In genomic region chr1:18140411-18140810, GRCh38 we compare ENCODE assay signal across 26 cellular contexts. TPM values are rescaled to one million over a fixed set of nuclear protein-coding genes. Genes with fewer than 3 reads are reported as not detected.
"Had no signal": no experiment of that assay in that cellular context is flagged by ENCODE, and none has a peak within 500 bp of the region (broad histone marks: within the 10 kb centered on the region; RNA-seq: fewer than 3 reads in every experiment).

No MANE protein-coding gene starts in this region.

- H3K4me1 Mint-ChIP-seq: IgD-negative memory B cell had no signal

- H3K4me2 ChIP-seq: SK-N-SH had no signal

- H3K9me2 ChIP-seq: SK-N-SH had no signal

- H3K9me3 ChIP-seq: SK-N-SH had no signal

- H3K36me3 Mint-ChIP-seq: IgD-negative memory B cell had no signal

- DNase-seq: KBM-7; MV-4-11; NCI-H1048; NCI-H1105; NCI-H1417; NCI-H146; NCI-H1694 treated with DMSO at 0.1 percent for 48 hours; NCI-H1930; NCI-H2081; NCI-H2107; NCI-H2227 treated with DMSO at 0.1 percent for 48 hours; NCI-H524 treated with DMSO at 0.1 percent for 48 hours; NCI-H69; NCI-H774; NK-92 treated with Interleukin-12 subunit alpha and Interleukin-12 subunit beta, amount 100 ng/mL, for 24 hours; PC-3; SHP77; SW 1271 had no signal

- H3K4me3 Mint-ChIP-seq: IgD-negative memory B cell had no signal

- H3K9ac ChIP-seq: SK-N-SH had no signal

- H3K27ac ChIP-seq: HL-60, RWPE1 had no signal

- H3K27ac Mint-ChIP-seq: IgD-negative memory B cell had no signal

RNA-seq across cellular contexts. Expression of gene IGSF21, which starts 32.8 kb away (rescaled TPM):
- total RNA-seq: LHCN-M2, MCF 10A, NCI-H460, PC-3, SK-MEL-5 had no signal
- polyA plus RNA-seq: IgD-negative memory B cell, SK-N-SH had no signal
